In the genomic region with DNA sequence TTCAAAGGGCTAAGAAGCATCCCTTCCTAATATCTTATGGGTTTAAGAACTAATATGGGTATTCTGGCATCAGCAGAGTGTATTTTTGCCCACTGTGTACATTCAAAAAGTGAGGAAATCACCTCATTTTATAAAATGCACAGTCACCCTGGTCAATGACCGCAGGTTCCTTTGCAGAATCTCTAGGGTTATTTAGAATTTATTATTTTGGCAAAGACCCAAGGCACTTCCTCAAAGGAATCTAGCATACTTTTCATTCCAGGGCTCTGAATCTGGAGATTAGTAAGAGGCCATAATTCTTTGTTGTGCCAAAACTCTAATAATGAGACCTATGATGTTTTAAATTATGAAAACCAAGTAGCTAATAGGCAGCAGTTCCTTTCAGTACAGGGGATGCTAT, we compare ENCODE assay signal across 15 cellular contexts. TPM values are rescaled to one million over a fixed set of nuclear protein-coding genes. Genes with fewer than 3 reads are reported as not detected.
DNase-seq lines count a peak whose midpoint lies in the region; ATAC-seq and TF ChIP-seq lines count a peak whose summit lies in the region.
"Had no signal": no experiment of that assay in that cellular context is flagged by ENCODE, and none has a peak within 500 bp of the region (broad histone marks: within the 10 kb centered on the region; RNA-seq: fewer than 3 reads in every experiment).

No MANE protein-coding gene starts in this region.

- H3K27me3 ChIP-seq in H7 (ENCODE audit: control insufficient read depth, insufficient read depth, low read length) = no peaks in the 10 kb centered on the region
- H3K27me3 ChIP-seq: esophagus squamous epithelium had no signal

- POLR2A ChIA-PET in RWPE1 (lab: Yijun Ruan, JAX; ENCODE audit: low non-redundant PET) = no interaction called here

- H3K4me3 ChIP-seq in fibroblast of mammary gland (ENCODE audit: control insufficient read depth, low read depth, low read length) (no peak overlapping the region), H7 (ENCODE audit: insufficient read depth, low read depth, low read length) (no peak overlapping the region)
- H3K4me3 ChIP-seq: esophagus squamous epithelium had no signal

- no peaks in the 10 kb centered on the region for H3K36me3 ChIP-seq in H7 (replicated peaks; ENCODE audit: control insufficient read depth, insufficient read depth, low read length)
- H3K36me3 ChIP-seq: esophagus squamous epithelium had no signal

- H3K4me3 Mint-ChIP-seq in activated T-helper 17 cell treated with anti-CD3 and anti-CD28 coated beads, Interleukin-2, amount 50 U/mL, for 72 hours = no peak overlapping the region
- H3K4me3 Mint-ChIP-seq in stimulated activated naive B cell treated with anti-CD40 and anti-IgM and Interleukin-4, amounts not matched to agents 10 μg/mL and 1 μg/mL and 100 μg/mL, for 72 hours = no peak overlapping the region
- no peak overlapping the region for H3K4me3 Mint-ChIP-seq in activated T-cell treated with anti-CD3 and anti-CD28 coated beads, Interleukin-2, amount 50 U/mL, for 24 hours
- H3K4me3 Mint-ChIP-seq: brain; stimulated activated naive CD8-positive, alpha-beta T cell treated with anti-CD3 and anti-CD28 coated beads, Interleukin-15, Interleukin-2, amounts not matched to agents 100 ng/mL and 50 ng/mL, for 24 hours had no signal

- peaks cover 19% of the 10 kb centered on the region for H3K9me3 Mint-ChIP-seq in activated T-helper 17 cell treated with anti-CD3 and anti-CD28 coated beads, Interleukin-2, amount 50 U/mL, for 72 hours
- peaks cover 6 to 7% of the 10 kb centered on the region in 2 donors for H3K9me3 Mint-ChIP-seq in stimulated activated naive B cell treated with anti-CD40 and anti-IgM and Interleukin-4, amounts not matched to agents 10 μg/mL and 1 μg/mL and 100 μg/mL, for 72 hours
- H3K9me3 Mint-ChIP-seq in activated T-cell treated with anti-CD3 and anti-CD28 coated beads, Interleukin-2, amount 50 U/mL, for 24 hours = no peaks in the 10 kb centered on the region

- H3K4me1 Mint-ChIP-seq in activated T-helper 17 cell treated with anti-CD3 and anti-CD28 coated beads, Interleukin-2, amount 50 U/mL, for 72 hours = no peaks in the 10 kb centered on the region
- no peaks in the 10 kb centered on the region for H3K4me1 Mint-ChIP-seq in stimulated activated naive B cell treated with anti-CD40 and anti-IgM and Interleukin-4, amounts not matched to agents 10 μg/mL and 1 μg/mL and 100 μg/mL, for 72 hours
- no peaks in the 10 kb centered on the region for H3K4me1 Mint-ChIP-seq in activated T-cell treated with anti-CD3 and anti-CD28 coated beads, Interleukin-2, amount 50 U/mL, for 24 hours (ENCODE audit: low read depth)
- H3K4me1 Mint-ChIP-seq: brain had no signal

- H3K27me3 Mint-ChIP-seq in activated T-helper 17 cell treated with anti-CD3 and anti-CD28 coated beads, Interleukin-2, amount 50 U/mL, for 72 hours = no peaks in the 10 kb centered on the region
- H3K27me3 Mint-ChIP-seq in stimulated activated naive B cell treated with anti-CD40 and anti-IgM and Interleukin-4, amounts not matched to agents 10 μg/mL and 1 μg/mL and 100 μg/mL, for 72 hours = no peaks in the 10 kb centered on the region
- no peaks in the 10 kb centered on the region for H3K27me3 Mint-ChIP-seq in activated T-cell treated with anti-CD3 and anti-CD28 coated beads, Interleukin-2, amount 50 U/mL, for 24 hours
- H3K27me3 Mint-ChIP-seq: stimulated activated naive CD8-positive, alpha-beta T cell treated with anti-CD3 and anti-CD28 coated beads, Interleukin-15, Interleukin-2, amounts not matched to agents 100 ng/mL and 50 ng/mL, for 24 hours had no signal

- no peak for ATAC-seq in activated T-helper 17 cell treated with anti-CD3 and anti-CD28 coated beads, Interleukin-2, amount 50 U/mL, for 72 hours (replicated peaks)
- no peak for ATAC-seq in stimulated activated naive B cell treated with anti-CD40 and anti-IgM and Interleukin-4, amounts not matched to agents 10 μg/mL and 1 μg/mL and 100 μg/mL, for 72 hours (replicated peaks)
- ATAC-seq: left lobe of liver had no signal

- H3K27ac ChIP-seq in RWPE1 = no peak overlapping the region
- H3K27ac ChIP-seq: esophagus squamous epithelium had no signal

- TF ChIP-seq CTCF in RWPE1 (conservative IDR thresholded peaks at IDR 0.05; ENCODE audit: low read depth) (no peak), fibroblast of mammary gland (conservative IDR thresholded peaks at IDR 0.05; ENCODE audit: control insufficient read depth, insufficient read depth, low read depth, low read length) (no peak)

- H3K36me3 Mint-ChIP-seq in activated T-helper 17 cell treated with anti-CD3 and anti-CD28 coated beads, Interleukin-2, amount 50 U/mL, for 72 hours (ENCODE audit: low read depth) = no peaks in the 10 kb centered on the region
- H3K36me3 Mint-ChIP-seq in stimulated activated naive B cell treated with anti-CD40 and anti-IgM and Interleukin-4, amounts not matched to agents 10 μg/mL and 1 μg/mL and 100 μg/mL, for 72 hours = no peaks in the 10 kb centered on the region
- no peaks in the 10 kb centered on the region for H3K36me3 Mint-ChIP-seq in activated T-cell treated with anti-CD3 and anti-CD28 coated beads, Interleukin-2, amount 50 U/mL, for 24 hours (ENCODE audit: low read depth)
- H3K36me3 Mint-ChIP-seq: brain had no signal

- CTCF ChIA-PET in RWPE1 (lab: Yijun Ruan, JAX) = no interaction called here

- no peak overlapping the region for H3K27ac Mint-ChIP-seq in activated T-helper 17 cell treated with anti-CD3 and anti-CD28 coated beads, Interleukin-2, amount 50 U/mL, for 72 hours
- no peak overlapping the region for H3K27ac Mint-ChIP-seq in stimulated activated naive B cell treated with anti-CD40 and anti-IgM and Interleukin-4, amounts not matched to agents 10 μg/mL and 1 μg/mL and 100 μg/mL, for 72 hours
- no peak overlapping the region for H3K27ac Mint-ChIP-seq in activated T-cell treated with anti-CD3 and anti-CD28 coated beads, Interleukin-2, amount 50 U/mL, for 24 hours
- H3K27ac Mint-ChIP-seq: brain; stimulated activated naive CD8-positive, alpha-beta T cell treated with anti-CD3 and anti-CD28 coated beads, Interleukin-15, Interleukin-2, amounts not matched to agents 100 ng/mL and 50 ng/mL, for 24 hours had no signal

- DNase-seq in EL = peak; percentile 96
- DNase-seq in RWPE1 (ENCODE audit: low spot score) = peak; percentile 49
- DNase-seq in fibroblast of mammary gland (ENCODE audit: low read depth) = peak; percentile 78
- peak; percentile 90 for DNase-seq in renal cortical epithelial cell (ENCODE audit: low read depth)
- DNase-seq in H7 = no peak
- no peak for DNase-seq in stimulated activated naive B cell treated with anti-CD40 and anti-IgM and Interleukin-4, amounts not matched to agents 10 μg/mL and 1 μg/mL and 100 μg/mL, for 72 hours
- DNase-seq in activated T-cell treated with anti-CD3 and anti-CD28 coated beads, Interleukin-2, amount 50 U/mL, for 24 hours = no peak
- DNase-seq: DMS 273 treated with DMSO at 0.1 percent for 48 hours; esophagus squamous epithelium; Karpas-422; stimulated activated CD4-positive, alpha-beta T cell treated with anti-CD3 and anti-CD28 coated beads, Interleukin-1b, Interleukin-23, amount 100 ng/mL, for 48 hours had no signal

RNA-seq across cellular contexts. Expression of a gene that starts 27.2 kb away (rescaled TPM):
- 106 and 137 TPM in 2 replicates for total RNA-seq in renal cortical epithelial cell
- total RNA-seq in activated T-helper 17 cell treated with anti-CD3 and anti-CD28 coated beads, Interleukin-2, amount 50 U/mL, for 72 hours = under 1 TPM in 1 of 2 donors, not detected in 1; 0.04 TPM
- 101 and 106 TPM in 2 replicates for total RNA-seq in H7 (2014; rRNA removed; shearing (Covaris generic))

Comparison
In these comparisons a context has a peak if more than half of its experiments do, and no peak if none do; other contexts are left out.
1. DNase-seq: peak in EL (single experiment), RWPE1 (single experiment), fibroblast of mammary gland (single experiment) and renal cortical epithelial cell (single experiment); none in H7 (single experiment), stimulated activated naive B cell treated with anti-CD40 and anti-IgM and Interleukin-4, amounts not matched to agents 10 μg/mL and 1 μg/mL and 100 μg/mL, for 72 hours (single experiment) and activated T-cell treated with anti-CD3 and anti-CD28 coated beads, Interleukin-2, amount 50 U/mL, for 24 hours (single experiment).
2. RNA of a gene that starts 27.2 kb away (total RNA-seq): 101 to 106 TPM in H7 and 106 to 137 TPM in renal cortical epithelial cell; 0.04 TPM in activated T-helper 17 cell treated with anti-CD3 and anti-CD28 coated beads, Interleukin-2, amount 50 U/mL, for 72 hours; every median in the first group is over 10 times any median in the second.